Comparison of ENCODE assay signal across 12 cellular contexts in the genomic region with DNA sequence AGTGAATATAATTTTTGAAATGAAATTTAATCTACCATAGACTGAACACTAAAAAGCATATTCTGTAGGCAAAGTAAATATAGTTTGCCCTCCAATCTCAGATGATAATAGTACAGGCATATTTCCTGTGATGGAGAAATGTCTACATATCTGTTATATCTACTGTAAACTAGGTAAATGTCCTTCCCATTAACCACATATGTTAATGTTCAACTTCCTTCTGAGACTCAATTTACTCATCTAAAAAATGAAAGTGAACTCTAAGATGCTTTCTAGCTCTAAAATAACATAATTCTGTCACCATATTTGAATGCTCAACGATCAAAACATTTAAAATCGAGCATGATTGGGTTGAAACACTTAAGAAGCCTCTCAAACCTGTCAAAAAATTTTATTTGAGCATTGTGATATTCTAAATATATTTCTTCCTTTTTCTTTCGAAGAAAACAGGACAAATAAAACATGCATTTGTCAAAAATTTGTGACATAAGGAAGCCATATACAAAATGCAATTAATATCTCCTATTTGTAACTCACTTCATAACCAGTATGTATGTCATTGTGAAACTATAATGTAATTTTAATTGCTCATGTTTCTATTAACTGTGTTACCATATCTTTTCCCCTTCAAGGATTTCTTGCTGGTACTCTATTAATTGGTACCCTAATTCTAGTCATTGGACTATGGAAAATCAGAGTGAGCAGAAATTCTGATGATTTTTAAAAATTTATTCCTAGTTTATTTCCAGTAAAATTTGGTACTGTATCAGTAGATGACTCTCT. TPM values are rescaled to one million over a fixed set of nuclear protein-coding genes. Genes with fewer than 3 reads are reported as not detected.
DNase-seq lines count a peak whose midpoint lies in the region; ATAC-seq lines count a peak whose summit lies in the region.
"Had no signal": no experiment of that assay in that cellular context is flagged by ENCODE, and none has a peak within 500 bp of the region (broad histone marks: within the 10 kb centered on the region; RNA-seq: fewer than 3 reads in every experiment).

No MANE protein-coding gene starts in this region.

- peak overlapping the region; percentile 68 for H3K27ac Mint-ChIP-seq in activated naive CD8-positive, alpha-beta T cell
- H3K27ac Mint-ChIP-seq in activated naive CD8-positive, alpha-beta T cell treated with anti-CD3 and anti-CD28 coated beads, Interleukin-2, amount 50 U/mL, for 24 hours: no peak overlapping the region
- peak overlapping the region in 5 of 6 donors; percentile 20 to 65 (median 56) for H3K27ac Mint-ChIP-seq in naive B cell
- H3K27ac Mint-ChIP-seq: CD4-positive, alpha-beta T cell had no signal

- ATAC-seq in activated naive CD8-positive, alpha-beta T cell treated with anti-CD3 and anti-CD28 coated beads, Interleukin-2, amount 50 U/mL, for 24 hours: no peak
- peak; percentile 63 for ATAC-seq in HG03432 (IDR thresholded peaks at IDR 0.05; ENCODE audit: unreplicated experiment)
- ATAC-seq in naive B cell (ENCODE audit: low read depth in 2 of 2): no peak
- no peak for ATAC-seq in GM18502 (IDR thresholded peaks at IDR 0.05; ENCODE audit: poor library complexity, unreplicated experiment)
- ATAC-seq in GM21737 (IDR thresholded peaks at IDR 0.05; ENCODE audit: unreplicated experiment): no peak

- DNase-seq in activated naive CD8-positive, alpha-beta T cell treated with anti-CD3 and anti-CD28 coated beads, Interleukin-2, amount 50 U/mL, for 24 hours: no peak
- no peak for DNase-seq in naive B cell
- DNase-seq in stimulated activated CD4-positive, alpha-beta T cell treated with anti-CD3 and anti-CD28 coated beads, Interleukin-1b, Interleukin-23, amount 100 ng/mL, for 48 hours: no peak
- DNase-seq: ACHN; C1 segment of cervical spinal cord; Calu3; CD4-positive, alpha-beta T cell; DMS 273 treated with DMSO at 0.1 percent for 48 hours had no signal

- peaks cover 35% of the 10 kb centered on the region for H3K36me3 Mint-ChIP-seq in activated naive CD8-positive, alpha-beta T cell
- peaks cover 67% of the 10 kb centered on the region for H3K36me3 Mint-ChIP-seq in activated naive CD8-positive, alpha-beta T cell treated with anti-CD3 and anti-CD28 coated beads, Interleukin-2, amount 50 U/mL, for 24 hours (ENCODE audit: low read depth)
- H3K36me3 Mint-ChIP-seq in naive B cell: peaks cover 21 to 35% of the 10 kb centered on the region in 2 donors

- no peak overlapping the region for H3K4me3 Mint-ChIP-seq in activated naive CD8-positive, alpha-beta T cell
- H3K4me3 Mint-ChIP-seq in activated naive CD8-positive, alpha-beta T cell treated with anti-CD3 and anti-CD28 coated beads, Interleukin-2, amount 50 U/mL, for 24 hours: no peak overlapping the region
- H3K4me3 Mint-ChIP-seq in naive B cell: no peak overlapping the region
- H3K4me3 Mint-ChIP-seq: CD4-positive, alpha-beta T cell had no signal

- H3K4me1 Mint-ChIP-seq in activated naive CD8-positive, alpha-beta T cell (ENCODE audit: low read depth): peaks cover 85% of the 10 kb centered on the region
- peaks cover 76% of the 10 kb centered on the region for H3K4me1 Mint-ChIP-seq in activated naive CD8-positive, alpha-beta T cell treated with anti-CD3 and anti-CD28 coated beads, Interleukin-2, amount 50 U/mL, for 24 hours
- H3K4me1 Mint-ChIP-seq in naive B cell: peaks cover 22 to 55% (median 53%) of the 10 kb centered on the region in 3 donors

- H3K9me3 Mint-ChIP-seq in activated naive CD8-positive, alpha-beta T cell (ENCODE audit: low read depth): peaks cover 5% of the 10 kb centered on the region
- no peaks in the 10 kb centered on the region for H3K9me3 Mint-ChIP-seq in activated naive CD8-positive, alpha-beta T cell treated with anti-CD3 and anti-CD28 coated beads, Interleukin-2, amount 50 U/mL, for 24 hours
- peaks cover 0 to 4% (median 1%) of the 10 kb centered on the region in 7 donors for H3K9me3 Mint-ChIP-seq in naive B cell

- no peaks in the 10 kb centered on the region for H3K27me3 Mint-ChIP-seq in activated naive CD8-positive, alpha-beta T cell
- no peaks in the 10 kb centered on the region for H3K27me3 Mint-ChIP-seq in activated naive CD8-positive, alpha-beta T cell treated with anti-CD3 and anti-CD28 coated beads, Interleukin-2, amount 50 U/mL, for 24 hours
- no peaks in the 10 kb centered on the region for H3K27me3 Mint-ChIP-seq in naive B cell
- H3K27me3 Mint-ChIP-seq: CD4-positive, alpha-beta T cell had no signal

RNA-seq across cellular contexts. Expression of a gene that starts 34.2 kb away (rescaled TPM):
- 100 to 1,000 TPM; 232 to 326 (median 293) TPM for polyA plus RNA-seq in naive B cell (ENCODE audit: low read depth in 6 of 6)
